ENCODE assay signal across 25 cellular contexts in genomic region chr3:150243466-150243865, GRCh38.
"Had no signal": no experiment of that assay in that cellular context is flagged by ENCODE, and none has a peak within 500 bp of the region (broad histone marks: within the 10 kb centered on the region; RNA-seq: fewer than 3 reads in every experiment).

No MANE protein-coding gene starts in this region.

- H3K27me3 ChIP-seq: body of pancreas had no signal

- FAIRE-seq: bronchial epithelial cell, RCC 7860 had no signal

- H3K4me3 Mint-ChIP-seq: activated CD8-positive, alpha-beta memory T cell treated with anti-CD3 and anti-CD28 coated beads, Interleukin-2, amount 10 ng/mL, durations not matched to agents 7 days and 5 days; activated T-cell treated with anti-CD3 and anti-CD28 coated beads, Interleukin-2, amount 50 U/mL, for 24 hours; activated T-helper 1 cell treated with anti-CD3 and anti-CD28 coated beads, Interleukin-12 subunit alpha, Interleukin-12 subunit beta, Interleukin-2, Interleukin-4 antibody, amounts not matched to agents 30 ng/mL and 10 ng/mL and 1 ng/mL, durations not matched to agents 14 hours and 24 hours and 36 hours; T-helper 1 cell treated with Interleukin-12 subunit alpha and Interleukin-12 subunit beta and Interleukin-4 antibody, amounts not matched to agents 30 μg/mL and 1 μg/mL, for 36 hours; WTC11 had no signal

- H3K9me3 Mint-ChIP-seq: activated naive CD4-positive, alpha-beta T cell treated with anti-CD3 and anti-CD28 coated beads, Interleukin-2, amount 50 U/mL, for 72 hours; activated T-cell treated with anti-CD3 and anti-CD28 coated beads, Interleukin-2, amount 50 U/mL, for 24 hours; activated T-helper 1 cell treated with anti-CD3 and anti-CD28 coated beads, Interleukin-12 subunit alpha, Interleukin-12 subunit beta, Interleukin-2, Interleukin-4 antibody, amounts not matched to agents 30 ng/mL and 10 ng/mL and 1 ng/mL, durations not matched to agents 14 hours and 24 hours and 36 hours; T-helper 1 cell treated with Interleukin-12 subunit alpha and Interleukin-12 subunit beta and Interleukin-4 antibody, amounts not matched to agents 30 μg/mL and 1 μg/mL, for 36 hours; WTC11 had no signal

- DNase-seq: activated CD4-positive, alpha-beta T cell treated with anti-CD3 and anti-CD28 coated beads for 48 hours; activated CD4-positive, alpha-beta T cell treated with anti-CD3 and anti-CD28 coated beads, Interleukin-2, amount 50 U/mL, for 48 hours; activated CD4-positive, CD25-positive, alpha-beta regulatory T cell treated with anti-CD3 and anti-CD28 coated beads, Interleukin-2, amount 50 U/mL, for 72 hours; activated CD8-positive, alpha-beta memory T cell treated with anti-CD3 and anti-CD28 coated beads, Interleukin-2, amount 10 ng/mL, durations not matched to agents 7 days and 5 days; activated effector memory CD4-positive, alpha-beta T cell treated with anti-CD3 and anti-CD28 coated beads, Interleukin-2, amount 50 U/mL, for 16 hours; activated naive CD4-positive, alpha-beta T cell treated with Interleukin-2 at 50 U/mL for 16 hours; activated T-cell treated with anti-CD3 and anti-CD28 coated beads, Interleukin-2, amount 50 U/mL, for 24 hours; amygdala; body of pancreas; central memory CD4-positive, alpha-beta T cell; MM.1S; NCI-H1105; NCI-H1436 treated with DMSO at 0.1 percent for 48 hours; NCI-H187; NCI-H2081; NCI-H510A treated with DMSO at 0.1 percent for 48 hours; NCI-H69; SHP77; T-helper 9 cell had no signal

- H3K9me3 ChIP-seq: body of pancreas had no signal

- ATAC-seq: activated CD8-positive, alpha-beta memory T cell treated with anti-CD3 and anti-CD28 coated beads, Interleukin-2, amount 10 ng/mL, durations not matched to agents 7 days and 5 days; activated naive CD4-positive, alpha-beta T cell treated with anti-CD3 and anti-CD28 coated beads, Interleukin-2, amount 50 U/mL, for 72 hours; body of pancreas; WTC11 had no signal

- H3K27ac Mint-ChIP-seq: activated CD8-positive, alpha-beta memory T cell treated with anti-CD3 and anti-CD28 coated beads, Interleukin-2, amount 10 ng/mL, durations not matched to agents 7 days and 5 days; activated naive CD4-positive, alpha-beta T cell treated with anti-CD3 and anti-CD28 coated beads, Interleukin-2, amount 50 U/mL, for 72 hours; activated T-cell treated with anti-CD3 and anti-CD28 coated beads, Interleukin-2, amount 50 U/mL, for 24 hours; activated T-helper 1 cell treated with anti-CD3 and anti-CD28 coated beads, Interleukin-12 subunit alpha, Interleukin-12 subunit beta, Interleukin-2, Interleukin-4 antibody, amounts not matched to agents 30 ng/mL and 10 ng/mL and 1 ng/mL, durations not matched to agents 14 hours and 24 hours and 36 hours; T-helper 1 cell treated with Interleukin-12 subunit alpha and Interleukin-12 subunit beta and Interleukin-4 antibody, amounts not matched to agents 30 μg/mL and 1 μg/mL, for 36 hours; WTC11 had no signal

- H3K4me3 ChIP-seq: body of pancreas had no signal

- H3K4me1 Mint-ChIP-seq: activated CD8-positive, alpha-beta memory T cell treated with anti-CD3 and anti-CD28 coated beads, Interleukin-2, amount 10 ng/mL, durations not matched to agents 7 days and 5 days had no signal

- H3K36me3 Mint-ChIP-seq: activated CD8-positive, alpha-beta memory T cell treated with anti-CD3 and anti-CD28 coated beads, Interleukin-2, amount 10 ng/mL, durations not matched to agents 7 days and 5 days; activated naive CD4-positive, alpha-beta T cell treated with anti-CD3 and anti-CD28 coated beads, Interleukin-2, amount 50 U/mL, for 72 hours; WTC11 had no signal

- H3K27ac ChIP-seq: body of pancreas had no signal
